In the genomic region with DNA sequence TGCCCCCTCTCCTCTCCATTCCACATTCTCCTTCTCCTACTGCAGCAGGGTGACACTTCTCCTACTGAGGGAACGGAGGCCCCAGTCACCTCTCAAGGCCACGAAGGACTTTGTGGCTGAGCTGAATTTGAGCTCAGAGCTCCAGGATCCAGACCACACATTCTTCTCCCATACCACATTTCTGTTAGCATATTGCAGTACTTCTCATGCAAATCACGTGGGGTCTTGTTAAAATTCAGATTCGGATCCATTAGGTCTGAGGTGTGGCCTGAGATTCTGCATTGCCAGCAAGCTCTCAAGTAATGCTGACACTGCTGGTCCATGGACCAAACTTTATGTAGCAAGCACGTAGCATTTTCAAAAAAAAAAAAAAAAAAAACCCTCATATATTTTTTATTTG, we compare ENCODE assay signal across 19 cellular contexts. TPM values are rescaled to one million over a fixed set of nuclear protein-coding genes. Genes with fewer than 3 reads are reported as not detected.
"Had no signal": no experiment of that assay in that cellular context is flagged by ENCODE, and none has a peak within 500 bp of the region (broad histone marks: within the 10 kb centered on the region; RNA-seq: fewer than 3 reads in every experiment).

No MANE protein-coding gene starts in this region.

- H3K4me1 ChIP-seq: psoas muscle, transverse colon had no signal

- H3K27ac ChIP-seq: epithelial cell of prostate, esophagus muscularis mucosa, gastrocnemius medialis, heart right ventricle, left ventricle myocardium inferior, lower lobe of right lung, psoas muscle, skin epidermis, stomach, thoracic aorta, transverse colon had no signal

- H3K27ac Mint-ChIP-seq: memory B cell; natural killer cell treated with Interleukin-12 subunit alpha and Interleukin-12 subunit beta and Interleukin-15 and Interleukin-18, amount 100 ng/mL, for 72 hours had no signal

- H3K4me1 Mint-ChIP-seq: memory B cell had no signal

- H3K36me3 ChIP-seq: esophagus muscularis mucosa, gastrocnemius medialis, heart right ventricle, left ventricle myocardium inferior, lower lobe of right lung, stomach, thoracic aorta, transverse colon had no signal

- H3K36me3 Mint-ChIP-seq: natural killer cell treated with Interleukin-12 subunit alpha and Interleukin-12 subunit beta and Interleukin-15 and Interleukin-18, amount 100 ng/mL, for 72 hours had no signal

- ATAC-seq: gastrocnemius medialis; heart right ventricle; natural killer cell treated with Interleukin-12 subunit alpha and Interleukin-12 subunit beta and Interleukin-15 and Interleukin-18, amount 100 ng/mL, for 72 hours; psoas muscle; sciatic nerve had no signal

- DNase-seq: effector memory CD4-positive, alpha-beta T cell; gastrocnemius medialis; heart right ventricle; hypothalamus; left ventricle myocardium inferior; lower lobe of right lung; midbrain; psoas muscle; stimulated activated naive CD4-positive, alpha-beta T cell; stomach; substantia nigra; transverse colon had no signal

- H3K27me3 ChIP-seq: gastrocnemius medialis, transverse colon had no signal

- H3K9me3 Mint-ChIP-seq: natural killer cell treated with Interleukin-12 subunit alpha and Interleukin-12 subunit beta and Interleukin-15 and Interleukin-18, amount 100 ng/mL, for 72 hours had no signal

- H3K9me3 ChIP-seq: esophagus muscularis mucosa, gastrocnemius medialis, lower lobe of right lung, psoas muscle, thoracic aorta, transverse colon had no signal

- H3K4me3 Mint-ChIP-seq: memory B cell; natural killer cell treated with Interleukin-12 subunit alpha and Interleukin-12 subunit beta and Interleukin-15 and Interleukin-18, amount 100 ng/mL, for 72 hours had no signal

- H3K4me3 ChIP-seq: esophagus muscularis mucosa, gastrocnemius medialis, heart right ventricle, left ventricle myocardium inferior, lower lobe of right lung, psoas muscle, skin epidermis, stomach, thoracic aorta, transverse colon had no signal

RNA-seq across cellular contexts. Expression of a gene that starts 35.1 kb away (rescaled TPM):
- total RNA-seq: left ventricle myocardium inferior, transverse colon had no signal
